Comparison of ENCODE assay signal across 1 cellular context in the genomic region with DNA sequence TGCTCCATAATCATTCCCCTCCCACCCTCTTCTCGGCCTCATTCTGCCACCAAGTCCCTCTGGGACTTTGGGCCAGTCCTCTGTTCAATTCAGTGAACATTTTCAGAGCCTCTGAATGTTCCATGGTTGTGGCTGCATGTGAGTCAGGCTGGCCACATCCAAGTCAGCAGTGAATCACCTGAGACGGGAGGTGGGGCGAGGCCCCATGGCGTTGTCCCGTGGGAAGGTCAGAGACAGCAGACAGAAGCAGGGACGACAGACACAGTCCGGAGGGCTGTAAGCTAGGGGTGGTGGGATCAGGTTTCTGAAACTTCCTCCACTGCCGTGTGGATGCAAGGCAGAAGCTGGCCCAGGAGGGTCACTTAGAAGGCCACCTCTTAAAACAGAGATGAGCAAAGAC.
TF ChIP-seq lines count a peak whose summit lies in the region.

No MANE protein-coding gene starts in this region.

TF ChIP-seq in Ishikawa, 13 proteins besides CTCF, POLR2A, EP300 and RAD21 (continued from another document):
- TF ChIP-seq, protein P1, sequence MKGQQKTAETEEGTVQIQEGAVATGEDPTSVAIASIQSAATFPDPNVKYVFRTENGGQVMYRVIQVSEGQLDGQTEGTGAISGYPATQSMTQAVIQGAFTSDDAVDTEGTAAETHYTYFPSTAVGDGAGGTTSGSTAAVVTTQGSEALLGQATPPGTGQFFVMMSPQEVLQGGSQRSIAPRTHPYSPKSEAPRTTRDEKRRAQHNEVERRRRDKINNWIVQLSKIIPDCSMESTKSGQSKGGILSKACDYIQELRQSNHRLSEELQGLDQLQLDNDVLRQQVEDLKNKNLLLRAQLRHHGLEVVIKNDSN (IDR thresholded peaks at IDR 0.05): no peak
- TF ChIP-seq ZBTB7A (IDR thresholded peaks at IDR 0.05; ENCODE audit: low read depth): no peak
- no peak for TF ChIP-seq NFIC (IDR thresholded peaks at IDR 0.05)
- no peak for TF ChIP-seq CREB1 (IDR thresholded peaks at IDR 0.05; ENCODE audit: low read depth)
